In the genomic region with DNA sequence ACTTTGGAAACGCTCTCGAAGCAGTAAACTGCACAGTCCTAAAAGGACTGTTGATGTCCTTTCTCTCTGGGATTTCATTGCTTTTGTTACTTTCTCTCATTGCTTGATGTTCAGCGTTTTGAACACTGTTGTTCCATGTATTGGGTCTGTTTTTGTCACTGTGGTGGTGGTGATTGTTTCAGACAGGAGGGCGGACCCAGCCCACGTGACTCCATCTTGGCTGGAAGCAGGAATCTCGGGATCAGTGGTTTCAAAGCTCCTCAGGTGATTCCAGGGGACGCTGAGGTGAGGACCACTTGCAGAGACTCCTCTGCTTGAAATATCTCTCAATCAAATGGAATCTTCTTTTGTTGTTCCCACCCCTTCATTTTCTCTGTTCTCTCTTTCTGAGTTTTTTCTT, we compare ENCODE assay signal across 28 cellular contexts. TPM values are rescaled to one million over a fixed set of nuclear protein-coding genes. Genes with fewer than 3 reads are reported as not detected.
"Had no signal": no experiment of that assay in that cellular context is flagged by ENCODE, and none has a peak within 500 bp of the region (broad histone marks: within the 10 kb centered on the region; RNA-seq: fewer than 3 reads in every experiment).

No MANE protein-coding gene starts in this region.

- H3K4me2 ChIP-seq: hepatocyte, smooth muscle cell had no signal

- H3K36me3 ChIP-seq: neutrophil, pancreas, thoracic aorta had no signal

- FAIRE-seq: colon, pancreas, TTC549 had no signal

- H3K9me3 Mint-ChIP-seq: brain, endodermal cell had no signal

- H3K4me3 Mint-ChIP-seq: activated CD4-positive, alpha-beta memory T cell treated with anti-CD3 and anti-CD28 coated beads, Interleukin-2, amount 10 ng/mL, durations not matched to agents 7 days and 5 days; activated CD8-positive, alpha-beta memory T cell treated with anti-CD3 and anti-CD28 coated beads, Interleukin-2, amount 10 ng/mL, durations not matched to agents 7 days and 5 days; brain; endodermal cell; naive thymus-derived CD4-positive, alpha-beta T cell; stimulated activated naive B cell treated with anti-CD40 and anti-IgM and Interleukin-4, amounts not matched to agents 10 μg/mL and 1 μg/mL and 100 μg/mL, for 72 hours; T-helper 2 cell treated with Interferon-gamma antibody and Interleukin-4, amounts not matched to agents 5 μg/mL and 100 μg/mL, for 36 hours had no signal

- H3K36me3 Mint-ChIP-seq: brain had no signal

- ATAC-seq: activated CD8-positive, alpha-beta memory T cell treated with anti-CD3 and anti-CD28 coated beads, Interleukin-2, amount 10 ng/mL, durations not matched to agents 7 days and 5 days; foreskin keratinocyte; left cardiac atrium; naive thymus-derived CD4-positive, alpha-beta T cell; sciatic nerve; stimulated activated naive B cell treated with anti-CD40 and anti-IgM and Interleukin-4, amounts not matched to agents 10 μg/mL and 1 μg/mL and 100 μg/mL, for 72 hours had no signal

- H3K4me1 ChIP-seq: foreskin keratinocyte had no signal

- H2AFZ ChIP-seq: hepatocyte had no signal

- H3K27ac Mint-ChIP-seq: activated CD4-positive, alpha-beta memory T cell treated with anti-CD3 and anti-CD28 coated beads, Interleukin-2, amount 10 ng/mL, durations not matched to agents 7 days and 5 days; activated CD8-positive, alpha-beta memory T cell treated with anti-CD3 and anti-CD28 coated beads, Interleukin-2, amount 10 ng/mL, durations not matched to agents 7 days and 5 days; brain; stimulated activated naive B cell treated with anti-CD40 and anti-IgM and Interleukin-4, amounts not matched to agents 10 μg/mL and 1 μg/mL and 100 μg/mL, for 72 hours; T-helper 2 cell treated with Interferon-gamma antibody and Interleukin-4, amounts not matched to agents 5 μg/mL and 100 μg/mL, for 36 hours had no signal

- H3K27ac ChIP-seq: epithelial cell of prostate, foreskin keratinocyte, hepatocyte, neutrophil, pancreas, thoracic aorta had no signal

- H3K4me1 Mint-ChIP-seq: endodermal cell had no signal

- H3K79me2 ChIP-seq: hepatocyte had no signal

- DNase-seq: activated CD4-positive, alpha-beta memory T cell treated with anti-CD3 and anti-CD28 coated beads, Interleukin-2, amount 10 ng/mL, durations not matched to agents 7 days and 5 days; activated CD4-positive, alpha-beta T cell treated with anti-CD3 and anti-CD28 coated beads for 48 hours; activated CD4-positive, CD25-positive, alpha-beta regulatory T cell; activated CD8-positive, alpha-beta memory T cell treated with anti-CD3 and anti-CD28 coated beads, Interleukin-2, amount 10 ng/mL, durations not matched to agents 7 days and 5 days; activated naive CD4-positive, alpha-beta T cell treated with Interleukin-2 at 50 U/mL for 16 hours; anterior cingulate cortex; caudate nucleus; endodermal cell; foreskin keratinocyte; left cardiac atrium; mesendoderm; naive thymus-derived CD4-positive, alpha-beta T cell; stimulated activated CD4-positive, alpha-beta T cell treated with anti-CD3 and anti-CD28 coated beads, Interleukin-4, amount 100 ng/mL, for 24 hours; stimulated activated naive B cell treated with anti-CD40 and anti-IgM and Interleukin-4, amounts not matched to agents 10 μg/mL and 1 μg/mL and 100 μg/mL, for 72 hours had no signal

- H3K27me3 Mint-ChIP-seq: stimulated activated naive B cell treated with anti-CD40 and anti-IgM and Interleukin-4, amounts not matched to agents 10 μg/mL and 1 μg/mL and 100 μg/mL, for 72 hours had no signal

- H3K9me3 ChIP-seq: neutrophil, pancreas, thoracic aorta had no signal

- H3K4me3 ChIP-seq: hepatocyte, pancreas, smooth muscle cell, thoracic aorta had no signal

- H3K27me3 ChIP-seq: foreskin keratinocyte, hepatocyte, neutrophil, pancreas had no signal

RNA-seq across cellular contexts. Expression of a gene that starts 18.3 kb away (rescaled TPM):
- total RNA-seq: endodermal cell, foreskin keratinocyte, smooth muscle cell had no signal
- polyA plus RNA-seq: foreskin keratinocyte, smooth muscle cell had no signal

RNA-seq across cellular contexts. Expression of a gene that starts 50.6 kb away (rescaled TPM):
- total RNA-seq: activated CD4-positive, alpha-beta memory T cell treated with anti-CD3 and anti-CD28 coated beads, Interleukin-2, amount 10 ng/mL, durations not matched to agents 7 days and 5 days; activated CD8-positive, alpha-beta memory T cell treated with anti-CD3 and anti-CD28 coated beads, Interleukin-2, amount 10 ng/mL, durations not matched to agents 7 days and 5 days; endodermal cell; foreskin keratinocyte; left cardiac atrium; lower leg skin; mucosa of gallbladder; naive thymus-derived CD4-positive, alpha-beta T cell; sciatic nerve; smooth muscle cell; thoracic aorta; ureter had no signal
- polyA plus RNA-seq: naive thymus-derived CD4-positive, alpha-beta T cell; smooth muscle cell had no signal
